Comparison of ENCODE assay signal across 29 cellular contexts in the genomic region with DNA sequence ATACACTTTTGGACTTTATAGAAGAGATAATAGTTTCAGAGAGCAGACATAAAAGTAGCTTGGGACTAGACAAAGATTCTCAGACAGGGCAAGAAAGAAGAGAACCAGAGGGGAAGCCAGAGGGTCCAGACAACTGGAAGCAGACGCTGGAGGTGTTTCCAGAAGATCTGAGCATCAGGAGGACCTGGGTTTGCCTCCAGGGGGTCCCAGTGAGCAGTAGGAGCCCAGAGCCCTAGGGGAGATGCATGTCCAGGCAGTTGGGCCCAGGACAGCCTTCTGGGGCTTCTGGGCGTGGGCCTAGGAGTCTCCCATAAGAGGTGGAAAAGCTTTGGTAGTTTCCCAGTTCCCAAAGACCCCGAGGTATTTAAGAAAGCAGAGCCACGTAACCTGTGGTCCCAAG.
DNase-seq lines count a peak whose midpoint lies in the region; ATAC-seq, FAIRE-seq and TF ChIP-seq lines count a peak whose summit lies in the region.
"Had no signal": no experiment of that assay in that cellular context is flagged by ENCODE, and none has a peak within 500 bp of the region (broad histone marks: within the 10 kb centered on the region; RNA-seq: fewer than 3 reads in every experiment).

No MANE protein-coding gene starts in this region.

- no TSS peak for BruUV-seq in K562 (replicated peaks; lab: Mats Ljungman, UMichigan)

- H3K4me3 ChIP-seq in K562, result no peak overlapping the region
- H3K4me3 ChIP-seq: adrenal gland, BLaER1, SJCRH30, stomach, thyroid gland had no signal

- no peak overlapping the region for H3K4me2 ChIP-seq in K562 (ENCODE audit: insufficient read depth, low read length)
- H3K4me2 ChIP-seq: BLaER1 had no signal

- FAIRE-seq in K562 (lab: Jason Lieb, UNC), result no peak
- FAIRE-seq: keratinocyte, small intestine, TTC549 had no signal

- H3K9ac ChIP-seq in K562 (ENCODE audit: insufficient read depth in 1 of 2, low read depth in 2 of 2, low read length in 2 of 2), result no peak overlapping the region
- H3K9ac ChIP-seq: BLaER1 had no signal

- H3K36me3 Mint-ChIP-seq in activated naive CD8-positive, alpha-beta T cell, result no peaks in the 10 kb centered on the region
- no peaks in the 10 kb centered on the region for H3K36me3 Mint-ChIP-seq in activated naive CD8-positive, alpha-beta T cell treated with anti-CD3 and anti-CD28 coated beads for 36 hours
- peaks cover 3% of the 10 kb centered on the region for H3K36me3 Mint-ChIP-seq in activated T-helper 2 cell treated with anti-CD3 and anti-CD28 coated beads, Interferon-gamma antibody, Interleukin-2, Interleukin-4, amounts not matched to agents 10 μg/mL and 5 μg/mL and 100 μg/mL, durations not matched to agents 14 hours and 24 hours and 36 hours (ENCODE audit: low read depth)
- H3K36me3 Mint-ChIP-seq: brain, mesothelial cell of epicardium had no signal

- H3K27ac ChIP-seq in K562 (ENCODE audit: extremely low read depth, low read depth, low read length), result no peak overlapping the region
- H3K27ac ChIP-seq: adrenal gland, BLaER1, HL-60, SJCRH30, stomach, thyroid gland had no signal

- peaks cover 15% of the 10 kb centered on the region for H3K4me1 Mint-ChIP-seq in activated naive CD8-positive, alpha-beta T cell (ENCODE audit: low read depth)
- H3K4me1 Mint-ChIP-seq in activated naive CD8-positive, alpha-beta T cell treated with anti-CD3 and anti-CD28 coated beads for 36 hours, result peaks cover 6% of the 10 kb centered on the region
- peaks cover 28% of the 10 kb centered on the region for H3K4me1 Mint-ChIP-seq in activated T-helper 2 cell treated with anti-CD3 and anti-CD28 coated beads, Interferon-gamma antibody, Interleukin-2, Interleukin-4, amounts not matched to agents 10 μg/mL and 5 μg/mL and 100 μg/mL, durations not matched to agents 14 hours and 24 hours and 36 hours (ENCODE audit: low read depth)

- H3K79me2 ChIP-seq in K562 (ENCODE audit: control insufficient read depth, insufficient read depth, low read length), result no peaks in the 10 kb centered on the region

- no peak for DNase-seq in activated naive CD8-positive, alpha-beta T cell treated with anti-CD3 and anti-CD28 coated beads for 36 hours
- DNase-seq in GM13977 (ENCODE audit: low spot score) (no peak), K562 (ENCODE audit: extremely low read depth in 1 of 4, low spot score in 3 of 4) (peak in 1 of 4 experiments; percentile 35), NAMALWA (ENCODE audit: low spot score) (no peak)
- DNase-seq in activated T-helper 2 cell treated with anti-CD3 and anti-CD28 coated beads, Interferon-gamma antibody, Interleukin-2, Interleukin-4, amounts not matched to agents 10 μg/mL and 5 μg/mL and 100 μg/mL, durations not matched to agents 14 hours and 24 hours and 36 hours (ENCODE audit: low spot score), result no peak
- DNase-seq: activated CD4-positive, CD25-positive, alpha-beta regulatory T cell treated with anti-CD3 and anti-CD28 coated beads, Interleukin-2, amount 50 U/mL, for 72 hours; activated CD8-positive, alpha-beta T cell treated with anti-CD3 and anti-CD28 coated beads for 36 hours; activated gamma-delta T cell treated with Interleukin-2 at 50 U/mL for 16 hours; activated T-cell treated with anti-CD3 and anti-CD28 coated beads, Interleukin-2, amount 50 U/mL, for 1 hour; COR-L47; GOT3; naive B cell; NCI-H1105; NCI-H187 treated with DMSO at 0.1 percent for 48 hours; NCI-H526 treated with DMSO at 0.1 percent for 48 hours; small intestine; stimulated activated CD8-positive, alpha-beta memory T cell treated with anti-CD3 and anti-CD28 coated beads, Interleukin-4, amount 100 ng/mL, for 48 hours; stomach; thyroid gland had no signal

- no peak overlapping the region for H2AFZ ChIP-seq in K562 (ENCODE audit: low read depth, low read length)

- ATAC-seq in K562, result peak; percentile 76
- no peak for ATAC-seq in GM18519 (IDR thresholded peaks at IDR 0.05; ENCODE audit: low FRiP score, unreplicated experiment)
- ATAC-seq: activated CD8-positive, alpha-beta T cell treated with anti-CD3 and anti-CD28 coated beads for 36 hours had no signal

- POLR2A ChIA-PET in K562 (lab: Yijun Ruan, JAX), result interaction anchor here (0.5 to 1.1 kb wide), 2 partner anchors 251 to 278 kb away, joined by 3 read pairs; partner anchors contain the start of gene ID2

- H3K36me3 ChIP-seq in K562 (ENCODE audit: control insufficient read depth, insufficient read depth, low read length), result no peaks in the 10 kb centered on the region
- H3K36me3 ChIP-seq: adrenal gland, BLaER1, SJCRH30, stomach, thyroid gland had no signal

- no peak for TF ChIP-seq EP300 in K562 (IDR thresholded peaks at IDR 0.05; ENCODE audit: low read length)

- H4K20me1 ChIP-seq in K562 (replicated peaks; ENCODE audit: control insufficient read depth, insufficient read depth, low read length), result no peaks in the 10 kb centered on the region
- H4K20me1 ChIP-seq: BLaER1 had no signal

- no peaks in the 10 kb centered on the region for H3K9me1 ChIP-seq in K562 (ENCODE audit: control insufficient read depth, insufficient read depth, low read length)

- peak; percentile 7 for TF ChIP-seq CTCF in GM13977 (IDR thresholded peaks at IDR 0.05; ENCODE audit: extremely low read depth, insufficient read depth, missing control alignments)
- TF ChIP-seq CTCF in K562 (IDR thresholded peaks at IDR 0.05 in 2 of 3, conservative IDR thresholded peaks at IDR 0.05 in 1 of 3; ENCODE audit: insufficient read depth in 2 of 3, low read depth in 1 of 3, low read length in 3 of 3), result peak in 1 of 3 experiments; percentile 25; a peak in 2 of 6 replicates

- CTCF ChIA-PET in K562 (lab: Yijun Ruan, JAX; ENCODE audit: low intra/inter-chr PET ratio), result no interaction called here

- TF ChIP-seq POLR2A in K562 (conservative IDR thresholded peaks at IDR 0.05), result no peak

- H3K27me3 ChIP-seq in K562 (ENCODE audit: control insufficient read depth in 2 of 2, insufficient read depth in 2 of 2, low read length in 2 of 2), result peaks cover 0 to 8% of the 10 kb centered on the region in 2 experiments; a peak in 3 of 5 replicates
- H3K27me3 ChIP-seq: adrenal gland, BLaER1, SJCRH30, thyroid gland had no signal

- H3K27me3 Mint-ChIP-seq in activated naive CD8-positive, alpha-beta T cell, result no peaks in the 10 kb centered on the region
- H3K27me3 Mint-ChIP-seq in activated naive CD8-positive, alpha-beta T cell treated with anti-CD3 and anti-CD28 coated beads for 36 hours, result no peaks in the 10 kb centered on the region
- H3K27me3 Mint-ChIP-seq in activated T-helper 2 cell treated with anti-CD3 and anti-CD28 coated beads, Interferon-gamma antibody, Interleukin-2, Interleukin-4, amounts not matched to agents 10 μg/mL and 5 μg/mL and 100 μg/mL, durations not matched to agents 14 hours and 24 hours and 36 hours (ENCODE audit: low read depth), result peaks cover 4% of the 10 kb centered on the region
- H3K27me3 Mint-ChIP-seq: activated CD8-positive, alpha-beta T cell treated with anti-CD3 and anti-CD28 coated beads for 36 hours; brain had no signal

- H3K27ac Mint-ChIP-seq in activated naive CD8-positive, alpha-beta T cell, result peak overlapping the region; percentile 59
- no peak overlapping the region for H3K27ac Mint-ChIP-seq in activated naive CD8-positive, alpha-beta T cell treated with anti-CD3 and anti-CD28 coated beads for 36 hours
- H3K27ac Mint-ChIP-seq in activated T-helper 2 cell treated with anti-CD3 and anti-CD28 coated beads, Interferon-gamma antibody, Interleukin-2, Interleukin-4, amounts not matched to agents 10 μg/mL and 5 μg/mL and 100 μg/mL, durations not matched to agents 14 hours and 24 hours and 36 hours, result no peak overlapping the region
- H3K27ac Mint-ChIP-seq: activated CD8-positive, alpha-beta T cell treated with anti-CD3 and anti-CD28 coated beads for 36 hours; brain; mesothelial cell of epicardium; naive B cell had no signal

- no peaks in the 10 kb centered on the region for H3K4me1 ChIP-seq in K562 (replicated peaks in 1 of 2; ENCODE audit: control insufficient read depth in 2 of 2, insufficient read depth in 2 of 2, low read length in 2 of 2)
- H3K4me1 ChIP-seq: adrenal gland, SJCRH30, stomach, thyroid gland had no signal

- intact Hi-C loops in K562 (cut with micrococcal nuclease), result no loop called here
- intact Hi-C loops in activated T-helper 2 cell treated with anti-CD3 and anti-CD28 coated beads, Interferon-gamma antibody, Interleukin-2, Interleukin-4, amounts not matched to agents 10 μg/mL and 5 μg/mL and 100 μg/mL, durations not matched to agents 14 hours and 24 hours and 36 hours (cut with micrococcal nuclease), result no loop called here

- peak in 1 of 2 experiments; percentile 5; a peak in 1 of 4 replicates for TF ChIP-seq RAD21 in K562 (CRISPR knock-in tag; conservative IDR thresholded peaks at IDR 0.05 in 1 of 2, IDR thresholded peaks at IDR 0.05 in 1 of 2)

- H3K9me3 ChIP-seq in K562 (replicated peaks; ENCODE audit: control insufficient read depth, insufficient read depth, low read depth, low read length), result no peaks in the 10 kb centered on the region
- H3K9me3 ChIP-seq: adrenal gland, BLaER1, SJCRH30, stomach, thyroid gland had no signal

- WGBS in K562 (ENCODE audit: insufficient coverage, low coverage, missing lambda C conversion rate), result 0% methylated on average over 4 of the region's 4 CpGs

- in situ Hi-C loops in GM13977 (cut with MboI; ENCODE audit: low pct_unique_long_range_greater_than_20kb, low sequenced_read_pairs, unreplicated experiment) (no loop called here), K562 (cut with MboI) (no loop called here)

- no peaks in the 10 kb centered on the region for H3K9me3 Mint-ChIP-seq in activated naive CD8-positive, alpha-beta T cell (ENCODE audit: low read depth)
- H3K9me3 Mint-ChIP-seq in activated naive CD8-positive, alpha-beta T cell treated with anti-CD3 and anti-CD28 coated beads for 36 hours, result no peaks in the 10 kb centered on the region
- H3K9me3 Mint-ChIP-seq in activated T-helper 2 cell treated with anti-CD3 and anti-CD28 coated beads, Interferon-gamma antibody, Interleukin-2, Interleukin-4, amounts not matched to agents 10 μg/mL and 5 μg/mL and 100 μg/mL, durations not matched to agents 14 hours and 24 hours and 36 hours, result no peaks in the 10 kb centered on the region
- H3K9me3 Mint-ChIP-seq: activated CD8-positive, alpha-beta T cell treated with anti-CD3 and anti-CD28 coated beads for 36 hours had no signal

- H3K4me3 Mint-ChIP-seq in activated naive CD8-positive, alpha-beta T cell, result no peak overlapping the region
- H3K4me3 Mint-ChIP-seq in activated naive CD8-positive, alpha-beta T cell treated with anti-CD3 and anti-CD28 coated beads for 36 hours, result no peak overlapping the region
- no peak overlapping the region for H3K4me3 Mint-ChIP-seq in activated T-helper 2 cell treated with anti-CD3 and anti-CD28 coated beads, Interferon-gamma antibody, Interleukin-2, Interleukin-4, amounts not matched to agents 10 μg/mL and 5 μg/mL and 100 μg/mL, durations not matched to agents 14 hours and 24 hours and 36 hours (ENCODE audit: low read depth)
- H3K4me3 Mint-ChIP-seq: activated CD8-positive, alpha-beta T cell treated with anti-CD3 and anti-CD28 coated beads for 36 hours; brain; mesothelial cell of epicardium; naive B cell had no signal

TF ChIP-seq in K562, 482 proteins besides CTCF, POLR2A, EP300 and RAD21 (continues in another document):
- TF ChIP-seq STAT5B (CRISPR knock-in tag; IDR thresholded peaks at IDR 0.05) (no peak), EHMT2 (IDR thresholded peaks at IDR 0.05) (no peak), TAF7 (tag; IDR thresholded peaks at IDR 0.05) (no peak), SMAD3 (CRISPR knock-in tag; conservative IDR thresholded peaks at IDR 0.05) (no peak), MECOM (CRISPR knock-in tag; IDR thresholded peaks at IDR 0.05) (no peak), ZZZ3 (IDR thresholded peaks at IDR 0.05) (no peak)
